ENCODE assay signal across 8 cellular contexts in genomic region chr11:67240575-67241389, GRCh38. TPM values are rescaled to one million over a fixed set of nuclear protein-coding genes. Genes with fewer than 3 reads are reported as not detected.
DNase-seq lines count a peak whose midpoint lies in the region; ATAC-seq and TF ChIP-seq lines count a peak whose summit lies in the region.

No MANE protein-coding gene starts in this region.

- peaks cover 66% of the 10 kb centered on the region for H3K79me2 ChIP-seq in GM23338 (replicated peaks; ENCODE audit: insufficient read depth)
- peaks cover 37% of the 10 kb centered on the region for H3K79me2 ChIP-seq in mesendoderm (ENCODE audit: control insufficient read depth, insufficient read depth, low read length)

- ATAC-seq in CD4-positive, CD25-positive, alpha-beta regulatory T cell (ENCODE audit: low read depth in 2 of 2) = peak; percentile 29 to 34
- peak; percentile 19 for ATAC-seq in GM23338

- peak overlapping the region; percentile 63 for H2BK120ac ChIP-seq in mesendoderm (ENCODE audit: low read depth, low read length)

- TF ChIP-seq CTCF in GM23338 (conservative IDR thresholded peaks at IDR 0.05; ENCODE audit: low read depth in 2 of 2) = no peak

- peak overlapping the region; percentile 97 for H3K56ac ChIP-seq in mesendoderm (ENCODE audit: low read length)

- H3K4me3 ChIP-seq in CD4-positive, CD25-positive, alpha-beta regulatory T cell (ENCODE audit: low read depth, low read length) = peak overlapping the region; percentile 94
- peak overlapping the region; percentile 79 for H3K4me3 ChIP-seq in GM23338
- peak overlapping the region; percentile 68 for H3K4me3 ChIP-seq in ectodermal cell (ENCODE audit: insufficient read depth, low read depth, low read length)
- H3K4me3 ChIP-seq in mesendoderm (ENCODE audit: low read length) = peak overlapping the region; percentile 99

- peak; percentile 80 to 86 (median 84) for DNase-seq in CD4-positive, CD25-positive, alpha-beta regulatory T cell
- DNase-seq in GM23338 (ENCODE audit: low spot score) = peak; percentile 70
- DNase-seq in NCI-H460 (ENCODE audit: extremely low read depth, low read depth) = peak; percentile 18
- peak; percentile 71 to 72 for DNase-seq in activated CD4-positive, alpha-beta T cell treated with anti-CD3 and anti-CD28 coated beads, Interleukin-2, amount 50 U/mL, for 4 hours
- DNase-seq in mesendoderm = peak; percentile 92
- peak; percentile 38 for DNase-seq in stimulated activated CD8-positive, alpha-beta memory T cell treated with anti-CD3 and anti-CD28 coated beads, Interleukin-15, amount 100 ng/mL, for 24 hours (ENCODE audit: low read depth)
- DNase-seq in GDM1 (lab: John Stamatoyannopoulos, UW) = no peak

- H3K27ac Mint-ChIP-seq in CD4-positive, CD25-positive, alpha-beta regulatory T cell = peak overlapping the region; percentile 99 to 100 (median 100)
- peak overlapping the region; percentile 100 for H3K27ac Mint-ChIP-seq in GM23338

- no peaks in the 10 kb centered on the region for H3K9me2 ChIP-seq in GM23338 (ENCODE audit: insufficient read depth)

- H3K4me3 Mint-ChIP-seq in CD4-positive, CD25-positive, alpha-beta regulatory T cell = peak overlapping the region; percentile 97 to 99 (median 98)
- H3K4me3 Mint-ChIP-seq in GM23338 = peak overlapping the region; percentile 100

- peaks cover 35 to 67% (median 55%) of the 10 kb centered on the region in 4 donors for H3K4me1 Mint-ChIP-seq in CD4-positive, CD25-positive, alpha-beta regulatory T cell
- peaks cover 32% of the 10 kb centered on the region for H3K4me1 Mint-ChIP-seq in GM23338

- peak overlapping the region; percentile 64 for H2AK5ac ChIP-seq in mesendoderm (ENCODE audit: low read length)

- H3K9ac ChIP-seq in mesendoderm (ENCODE audit: low read length) = peak overlapping the region; percentile 95

- WGBS in ectodermal cell, 2 experiments = 1 to 2% methylated on average over 11 to 16 of the region's 16 CpGs
- no CpG with 5 or more reads among the region's 16 CpGs for WGBS in mesendoderm (ENCODE audit: extremely low coverage, insufficient coverage, low lambda C conversion rate)

- peak overlapping the region; percentile 71 for H2BK5ac ChIP-seq in mesendoderm (ENCODE audit: low read length)

- peak overlapping the region; percentile 59 for H3K4ac ChIP-seq in mesendoderm (ENCODE audit: low read depth, low read length)

- H3K36me3 Mint-ChIP-seq in CD4-positive, CD25-positive, alpha-beta regulatory T cell = peaks cover 30% of the 10 kb centered on the region
- H3K36me3 Mint-ChIP-seq in GM23338 (ENCODE audit: low read depth) = peaks cover 56% of the 10 kb centered on the region

- H3K18ac ChIP-seq in mesendoderm (ENCODE audit: low read length) = peak overlapping the region; percentile 71

- no peak overlapping the region for H2AFZ ChIP-seq in GM23338

- peak overlapping the region; percentile 48 for H3K23ac ChIP-seq in mesendoderm (ENCODE audit: low read length)

- peak overlapping the region; percentile 96 for H3K27ac ChIP-seq in CD4-positive, CD25-positive, alpha-beta regulatory T cell (ENCODE audit: insufficient read depth, low read length, poor library complexity, severe bottlenecking)
- H3K27ac ChIP-seq in GM23338 (ENCODE audit: low read depth) (peak overlapping the region; percentile 95), ectodermal cell (ENCODE audit: insufficient read depth, low read depth, low read length, poor library complexity, severe bottlenecking) (peak overlapping the region; percentile 98), mesendoderm (ENCODE audit: low read depth, low read length) (peak overlapping the region; percentile 75)

- H3K27me3 Mint-ChIP-seq in CD4-positive, CD25-positive, alpha-beta regulatory T cell = no peaks in the 10 kb centered on the region
- peaks cover 9% of the 10 kb centered on the region for H3K27me3 Mint-ChIP-seq in GM23338 (ENCODE audit: insufficient read depth, low read depth, poor library complexity)

- H2BK15ac ChIP-seq in mesendoderm (replicated peaks; ENCODE audit: low read depth) = no peak overlapping the region

- H3K9me3 ChIP-seq in CD4-positive, CD25-positive, alpha-beta regulatory T cell (ENCODE audit: control insufficient read depth in 2 of 2, low read length in 2 of 2) = no peaks in the 10 kb centered on the region
- H3K9me3 ChIP-seq in ectodermal cell (ENCODE audit: control insufficient read depth, low read length) = no peaks in the 10 kb centered on the region

- H3K36me3 ChIP-seq in CD4-positive, CD25-positive, alpha-beta regulatory T cell (ENCODE audit: control insufficient read depth, insufficient read depth, low read length) = peaks cover 31% of the 10 kb centered on the region
- H3K36me3 ChIP-seq in GM23338 (ENCODE audit: insufficient read depth) = peaks cover 29% of the 10 kb centered on the region
- peaks cover 28% of the 10 kb centered on the region for H3K36me3 ChIP-seq in ectodermal cell (ENCODE audit: control insufficient read depth, insufficient read depth, low read length)
- peaks cover 8% of the 10 kb centered on the region for H3K36me3 ChIP-seq in mesendoderm (ENCODE audit: control insufficient read depth, insufficient read depth, low read length)

- H3K4me1 ChIP-seq in CD4-positive, CD25-positive, alpha-beta regulatory T cell (ENCODE audit: control insufficient read depth, insufficient read depth, low read length, poor library complexity, severe bottlenecking) = peaks cover 44% of the 10 kb centered on the region
- H3K4me1 ChIP-seq in GM23338 (ENCODE audit: insufficient read depth) (peaks cover 32% of the 10 kb centered on the region), ectodermal cell (ENCODE audit: control insufficient read depth, insufficient read depth, low read length) (peaks cover 16% of the 10 kb centered on the region), mesendoderm (ENCODE audit: control insufficient read depth, low read depth, low read length) (peaks cover 7% of the 10 kb centered on the region)

- peaks cover 30% of the 10 kb centered on the region for H3F3A ChIP-seq in GM23338 (replicated peaks; ENCODE audit: low read depth)

- no peak overlapping the region for H4K8ac ChIP-seq in mesendoderm (ENCODE audit: low read depth, low read length)

- peaks cover 17% of the 10 kb centered on the region for H3K79me1 ChIP-seq in mesendoderm (ENCODE audit: low read length)

- H3K4me2 ChIP-seq in GM23338 = peak overlapping the region; percentile 97
- peak overlapping the region; percentile 41 for H3K4me2 ChIP-seq in mesendoderm (ENCODE audit: low read length)

- peaks cover 42% of the 10 kb centered on the region for H4K20me1 ChIP-seq in GM23338 (replicated peaks; ENCODE audit: insufficient read depth)

- H3K27me3 ChIP-seq in CD4-positive, CD25-positive, alpha-beta regulatory T cell (ENCODE audit: control insufficient read depth, insufficient read depth, low read length) = no peaks in the 10 kb centered on the region
- no peaks in the 10 kb centered on the region for H3K27me3 ChIP-seq in GM23338 (ENCODE audit: insufficient read depth)
- no peaks in the 10 kb centered on the region for H3K27me3 ChIP-seq in ectodermal cell (ENCODE audit: control insufficient read depth, insufficient read depth, low read length, poor library complexity, severe bottlenecking)
- no peaks in the 10 kb centered on the region for H3K27me3 ChIP-seq in mesendoderm (ENCODE audit: insufficient read depth, low read length, poor library complexity)

- no peaks in the 10 kb centered on the region for H3K9me3 Mint-ChIP-seq in CD4-positive, CD25-positive, alpha-beta regulatory T cell
- no peaks in the 10 kb centered on the region for H3K9me3 Mint-ChIP-seq in GM23338

- H4K5ac ChIP-seq in mesendoderm (ENCODE audit: low read length) = no peak overlapping the region

TF ChIP-seq in GM23338, 12 proteins besides CTCF, POLR2A, EP300 and RAD21:
- TF ChIP-seq POLR2AphosphoS5 (IDR thresholded peaks at IDR 0.05; ENCODE audit: low read depth) (0 out of 2 replicates have a peak, but pooled peaks have one; percentile 16), NANOG (IDR thresholded peaks at IDR 0.05; ENCODE audit: borderline replicate concordance) (no peak)

RNA-seq across cellular contexts. Expression of gene GRK2, which starts 25.5 kb away (rescaled TPM):
- 295 TPM for total RNA-seq in CD4-positive, CD25-positive, alpha-beta regulatory T cell
- polyA plus RNA-seq in CD4-positive, CD25-positive, alpha-beta regulatory T cell = 10 to 100 TPM; 13.2 to 27.8 (median 19.3) TPM
- total RNA-seq in GM23338 (2014; rRNA removed; shearing (Covaris generic)) = 62.2 and 72.5 TPM in 2 replicates
- 19.5 and 21.7 TPM in 2 replicates for polyA plus RNA-seq in GM23338 (2016; fragmentation: Nextera tagmentation; extraction: Ambion mirVana)
- total RNA-seq in NCI-H460 (2014; rRNA removed; shearing (Covaris generic)) = 39.2 and 40.7 TPM in 2 replicates
- polyA plus RNA-seq in NCI-H460 (2014; cell fraction: nucleus; rRNA removed) = 80.1 and 123 TPM in 2 replicates
- polyA plus RNA-seq in ectodermal cell (2013, experiment 1 of 4) = 47.7 TPM
- 45.8 TPM for polyA plus RNA-seq in ectodermal cell (2013, experiment 2 of 4)
- polyA plus RNA-seq in ectodermal cell (2013, experiment 3 of 4) = 35.1 TPM
- 37.3 TPM for polyA plus RNA-seq in ectodermal cell (2013, experiment 4 of 4)
- polyA plus RNA-seq in mesendoderm (2013, experiment 1 of 2) = 30.4 TPM
- 30.6 TPM for polyA plus RNA-seq in mesendoderm (2013, experiment 2 of 2)

RNA-seq across cellular contexts. Expression of gene ANKRD13D, which starts 48.3 kb away (rescaled TPM):
- total RNA-seq in CD4-positive, CD25-positive, alpha-beta regulatory T cell = 158 TPM
- polyA plus RNA-seq in CD4-positive, CD25-positive, alpha-beta regulatory T cell = 10 to 100 TPM in 3 of 4 donors, 1 to 10 TPM in 1; 9.5 to 18.9 (median 12.6) TPM
- total RNA-seq in GM23338 (2014; rRNA removed; shearing (Covaris generic)) = 15.7 and 30.8 TPM in 2 replicates
- 19.5 and 20.3 TPM in 2 replicates for polyA plus RNA-seq in GM23338 (2016; fragmentation: Nextera tagmentation; extraction: Ambion mirVana)
- 14.3 and 21.2 TPM in 2 replicates for total RNA-seq in NCI-H460 (2014; rRNA removed; shearing (Covaris generic))
- 82.4 and 84.6 TPM in 2 replicates for polyA plus RNA-seq in NCI-H460 (2014; cell fraction: nucleus; rRNA removed)
- polyA plus RNA-seq in ectodermal cell (2013, experiment 1 of 4) = 30.3 TPM
- polyA plus RNA-seq in ectodermal cell (2013, experiment 2 of 4) = 26.9 TPM
- polyA plus RNA-seq in ectodermal cell (2013, experiment 3 of 4) = 25.6 TPM
- 26.8 TPM for polyA plus RNA-seq in ectodermal cell (2013, experiment 4 of 4)
- polyA plus RNA-seq in mesendoderm (2013, experiment 1 of 2) = 11.0 TPM
- polyA plus RNA-seq in mesendoderm (2013, experiment 2 of 2) = 12.5 TPM
